In the genomic region with DNA sequence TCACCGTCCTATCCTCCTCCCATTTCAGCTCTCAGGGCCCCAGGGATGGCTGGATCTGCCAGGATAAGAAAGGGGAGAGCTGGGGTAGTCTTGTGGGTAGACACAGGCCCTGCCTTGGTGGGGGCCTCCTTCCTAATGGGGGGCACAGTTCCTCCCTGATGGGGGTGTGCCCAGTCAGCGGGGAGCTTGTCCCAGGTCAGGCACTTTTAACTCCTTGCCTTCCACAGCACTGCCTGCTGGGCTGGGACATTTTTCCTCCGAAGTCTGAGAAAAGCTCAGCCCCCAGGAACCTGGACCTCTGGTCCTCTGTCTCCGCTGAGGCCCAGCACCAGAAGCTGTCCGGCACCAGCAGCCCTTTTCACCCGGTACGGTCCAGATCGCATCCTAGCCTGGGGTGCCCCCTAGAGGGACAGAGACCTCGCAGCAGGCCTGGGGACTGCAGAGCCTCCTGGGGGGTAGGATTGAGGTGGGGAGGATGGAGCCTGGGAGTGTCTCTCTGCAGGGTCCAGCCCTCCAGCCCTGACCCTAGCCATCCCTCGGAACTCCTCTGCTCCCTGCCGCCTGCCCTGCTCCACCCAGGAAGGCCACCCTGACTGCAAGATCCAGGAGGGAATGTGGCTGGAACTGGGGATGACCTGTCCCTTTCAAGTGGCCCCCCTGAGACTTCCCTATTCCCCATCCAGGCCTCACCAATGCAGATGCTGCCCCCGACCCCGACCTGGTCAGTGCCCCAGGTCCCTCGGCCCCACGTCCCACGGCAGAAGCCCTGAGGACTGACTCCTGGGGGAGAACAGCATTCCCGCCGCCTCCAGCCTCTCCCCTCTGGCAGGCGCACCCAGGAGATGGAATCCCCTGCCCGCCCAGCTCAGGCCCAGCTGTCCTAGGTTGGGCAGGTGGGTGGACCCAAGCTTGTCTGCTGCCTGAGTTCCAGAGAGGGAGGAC, we compare ENCODE assay signal across 8 cellular contexts. TPM values are rescaled to one million over a fixed set of nuclear protein-coding genes. Genes with fewer than 3 reads are reported as not detected.
DNase-seq lines count a peak whose midpoint lies in the region; ATAC-seq and TF ChIP-seq lines count a peak whose summit lies in the region.

No MANE protein-coding gene starts in this region.

- TF ChIP-seq POLR2A in upper lobe of left lung (IDR thresholded peaks at IDR 0.05): no peak

- H3K27me3 ChIP-seq in liver (ENCODE audit: control insufficient read depth in 4 of 4, insufficient read depth in 4 of 4, low read length in 3 of 4) (no peaks in the 10 kb centered on the region), upper lobe of left lung (no peaks in the 10 kb centered on the region)

- peak in 1 of 2 donors; percentile 68 for ATAC-seq in upper lobe of left lung (ENCODE audit: low FRiP score in 2 of 2)
- ATAC-seq in HG02759 (IDR thresholded peaks at IDR 0.05; ENCODE audit: unreplicated experiment): no peak

- H3K9me3 ChIP-seq in liver (ENCODE audit: control insufficient read depth in 4 of 4, low read length in 3 of 4): no peaks in the 10 kb centered on the region
- no peaks in the 10 kb centered on the region for H3K9me3 ChIP-seq in upper lobe of left lung

- DNase-seq in GM03348 (ENCODE audit: low spot score) (peak; percentile 77), NCI-H2196 (lab: John Stamatoyannopoulos, UW; ENCODE audit: unreplicated experiment) (peak; percentile 49), astrocyte of the hippocampus (ENCODE audit: low read depth, low spot score) (peak; percentile 41), upper lobe of left lung (peak in 1 of 2 donors; percentile 37), T-helper 1 cell (no peak), GF-D8 (lab: John Stamatoyannopoulos, UW) (no peak)

- H3K9ac ChIP-seq in liver (ENCODE audit: low read depth in 1 of 2, low read length in 2 of 2): no peak overlapping the region

- H3K36me3 ChIP-seq in liver (ENCODE audit: control insufficient read depth in 4 of 4, insufficient read depth in 3 of 4, low read depth in 1 of 4, low read length in 3 of 4): peaks cover 4 to 41% (median 12%) of the 10 kb centered on the region in 4 donors
- peaks cover 4 to 48% (median 40%) of the 10 kb centered on the region in 4 donors for H3K36me3 ChIP-seq in upper lobe of left lung

- H3K4me1 ChIP-seq in liver (ENCODE audit: control insufficient read depth in 4 of 4, insufficient read depth in 4 of 4, low read length in 3 of 4): peaks cover 0 to 4% (median 1%) of the 10 kb centered on the region in 4 donors
- peaks cover 0 to 11% (median 5%) of the 10 kb centered on the region in 4 donors for H3K4me1 ChIP-seq in upper lobe of left lung

- no peak for TF ChIP-seq EP300 in upper lobe of left lung (IDR thresholded peaks at IDR 0.05)

- peak; percentile 66 to 82 for TF ChIP-seq RAD21 in liver (IDR thresholded peaks at IDR 0.05)

- H3K27ac ChIP-seq in liver (ENCODE audit: low read depth in 1 of 2, low read length in 2 of 2): no peak overlapping the region
- H3K27ac ChIP-seq in upper lobe of left lung: peak overlapping the region in 3 of 4 donors; percentile 40 to 53 (median 44)

- 87% methylated on average over 20 of the region's 20 CpGs for WGBS in liver
- 86 to 87% methylated on average over 11 to 14 of the region's 20 CpGs for WGBS in upper lobe of left lung, 2 donors

- TF ChIP-seq CTCF in liver (IDR thresholded peaks at IDR 0.05; ENCODE audit: low read depth, low read length, missing input control) (peak; percentile 46), upper lobe of left lung (IDR thresholded peaks at IDR 0.05) (peak; percentile 20 to 56 (median 28))

- H3K4me3 ChIP-seq in liver (ENCODE audit: low read depth in 1 of 3, low read length in 3 of 3) (no peak overlapping the region), upper lobe of left lung (no peak overlapping the region)

TF ChIP-seq in liver, 16 proteins besides CTCF, POLR2A, EP300 and RAD21:
- TF ChIP-seq, protein P1, sequence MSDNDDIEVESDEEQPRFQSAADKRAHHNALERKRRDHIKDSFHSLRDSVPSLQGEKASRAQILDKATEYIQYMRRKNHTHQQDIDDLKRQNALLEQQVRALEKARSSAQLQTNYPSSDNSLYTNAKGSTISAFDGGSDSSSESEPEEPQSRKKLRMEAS (IDR thresholded peaks at IDR 0.05): no peak

RNA-seq across cellular contexts. Expression of a gene that starts 12.0 kb away (rescaled TPM):
- total RNA-seq in liver (10 to 100 TPM; 16.4 to 20.6 TPM), upper lobe of left lung (10 to 100 TPM; 39.6 to 87.1 (median 50.1) TPM)
- 10 to 100 TPM; 11.1 to 19.2 TPM for polyA plus RNA-seq in liver

RNA-seq across cellular contexts. Expression of a gene that starts 31.8 kb away (rescaled TPM):
- under 1 TPM; 0.08 to 0.19 TPM for total RNA-seq in liver
- under 1 TPM; 0.11 to 0.13 TPM for polyA plus RNA-seq in liver
- total RNA-seq in upper lobe of left lung: 1 to 10 TPM in 4 of 6 donors, under 1 TPM in 2; 0.22 to 3.3 (median 1.2) TPM

RNA-seq across cellular contexts. Expression of a gene that starts 51.1 kb away (rescaled TPM):
- 10 to 100 TPM; 36.0 to 87.8 TPM for total RNA-seq in liver
- 10 to 100 TPM; 17.2 to 50.4 TPM for polyA plus RNA-seq in liver
- 10 to 100 TPM; 40.9 to 80.6 (median 71.0) TPM for total RNA-seq in upper lobe of left lung

Comparison
In these comparisons a context has a peak if more than half of its experiments do, and no peak if none do; other contexts are left out.
1. DNase-seq: peak in GM03348 (single experiment), NCI-H2196 (single experiment) and astrocyte of the hippocampus (single experiment); none in T-helper 1 cell (0 of 5) and GF-D8 (single experiment).
2. H3K27ac ChIP-seq: peak in upper lobe of left lung (3 of 4); none in liver (0 of 2).